In the genomic region with DNA sequence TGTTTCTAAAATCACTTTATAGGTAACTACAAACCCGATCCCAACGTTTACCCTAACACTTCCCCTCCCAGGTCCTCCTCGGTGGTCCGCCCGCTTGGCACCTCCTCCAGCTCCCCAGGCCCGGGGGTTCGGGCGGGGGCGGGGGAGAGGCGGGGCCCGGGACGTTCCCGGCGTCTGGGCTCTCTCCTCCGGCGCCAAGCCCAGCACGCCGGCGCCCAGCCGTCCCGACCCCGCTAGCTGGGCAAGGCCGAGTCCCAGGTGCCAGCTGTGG, we compare ENCODE assay signal across 8 cellular contexts. TPM values are rescaled to one million over a fixed set of nuclear protein-coding genes. Genes with fewer than 3 reads are reported as not detected.
DNase-seq lines count a peak whose midpoint lies in the region.

No MANE protein-coding gene starts in this region.

- H2AFZ ChIP-seq in Karpas-422 (ENCODE audit: low read length) = no peak overlapping the region; the same call in 1 of the 2 replicates
- peak overlapping the region; percentile 96 for H2AFZ ChIP-seq in neuronal stem cell (ENCODE audit: low read length)

- peaks cover 3% of the 10 kb centered on the region for H3K79me1 ChIP-seq in neuronal stem cell (ENCODE audit: low read depth, low read length)

- H3K79me2 ChIP-seq in Karpas-422 (ENCODE audit: low read length) = peaks cover 58% of the 10 kb centered on the region

- peak overlapping the region; percentile 82 for H2BK5ac ChIP-seq in neuronal stem cell (ENCODE audit: low read length)

- WGBS in ectodermal cell, 2 experiments = 0% methylated on average over 23 of the region's 23 CpGs
- WGBS in neuronal stem cell (ENCODE audit: extremely low coverage in 2 of 2, insufficient read length in 2 of 2, insufficient replicate concordance in 1 of 2), 2 donors = no CpG with 5 or more reads among the region's 23 CpGs

- H3K9ac ChIP-seq in Karpas-422 (ENCODE audit: low read length) (peak overlapping the region; percentile 84), neuronal stem cell (ENCODE audit: low read depth, low read length, poor library complexity) (peak overlapping the region; percentile 91)

- no peak overlapping the region for H4K91ac ChIP-seq in neuronal stem cell (ENCODE audit: low read depth, low read length, poor library complexity)

- no peak overlapping the region for H2BK120ac ChIP-seq in neuronal stem cell (ENCODE audit: low read depth, low read length)

- H3K36me3 ChIP-seq in Karpas-422 (ENCODE audit: insufficient read depth, low read length) (peaks cover 33% of the 10 kb centered on the region), ectodermal cell (ENCODE audit: control insufficient read depth, insufficient read depth, low read length) (peaks cover 7% of the 10 kb centered on the region), neuronal stem cell (replicated peaks in 1 of 2; ENCODE audit: control insufficient read depth in 2 of 2, insufficient read depth in 2 of 2, low read length in 2 of 2) (peaks cover 5 to 41% of the 10 kb centered on the region in 2 donors)

- H3K4me2 ChIP-seq in Karpas-422 (ENCODE audit: low read depth, low read length, poor library complexity, severe bottlenecking) (peak overlapping the region; percentile 87), neuronal stem cell (ENCODE audit: insufficient read depth, low read length, poor library complexity, severe bottlenecking) (peak overlapping the region; percentile 38)

- no peaks in the 10 kb centered on the region for H3K9me2 ChIP-seq in Karpas-422 (replicated peaks; ENCODE audit: insufficient read depth, low read length)

- H3K4me3 ChIP-seq in Karpas-422 (ENCODE audit: low read length) (peak overlapping the region; percentile 82), ectodermal cell (ENCODE audit: insufficient read depth, low read depth, low read length) (peak overlapping the region; percentile 84), neuronal stem cell (ENCODE audit: low read length in 2 of 2) (peak overlapping the region; percentile 93 to 94)

- H3K23ac ChIP-seq in neuronal stem cell (ENCODE audit: low read depth, low read length, poor library complexity) = no peak overlapping the region

- H2AK5ac ChIP-seq in neuronal stem cell (ENCODE audit: low read depth, low read length) = no peak overlapping the region

- H3K4me1 ChIP-seq in Karpas-422 (ENCODE audit: low read length) (peaks cover 34% of the 10 kb centered on the region), ectodermal cell (ENCODE audit: control insufficient read depth, insufficient read depth, low read length) (peaks cover 5% of the 10 kb centered on the region), neuronal stem cell (ENCODE audit: control insufficient read depth in 2 of 2, insufficient read depth in 1 of 2, low read depth in 1 of 2, low read length in 2 of 2) (no peaks in the 10 kb centered on the region)

- H3K27me3 ChIP-seq in Karpas-422 (ENCODE audit: low read length) (no peaks in the 10 kb centered on the region), ectodermal cell (ENCODE audit: control insufficient read depth, insufficient read depth, low read length, poor library complexity, severe bottlenecking) (no peaks in the 10 kb centered on the region), neuronal stem cell (ENCODE audit: control insufficient read depth in 3 of 3, insufficient read depth in 3 of 3, low read depth in 1 of 3, low read length in 3 of 3) (no peaks in the 10 kb centered on the region)

- H3K9me3 ChIP-seq in Karpas-422 (ENCODE audit: low read length) = no peaks in the 10 kb centered on the region; the same call in 1 of the 2 replicates
- H3K9me3 ChIP-seq in ectodermal cell (ENCODE audit: control insufficient read depth, low read length) = no peaks in the 10 kb centered on the region
- no peaks in the 10 kb centered on the region for H3K9me3 ChIP-seq in neuronal stem cell (replicated peaks in 1 of 2; ENCODE audit: control insufficient read depth in 2 of 2, insufficient read depth in 1 of 2, low read depth in 1 of 2, low read length in 2 of 2)

- H3K27ac ChIP-seq in Karpas-422 (ENCODE audit: low read length) (peak overlapping the region; percentile 68; the same call in 1 of the 2 replicates), ectodermal cell (ENCODE audit: insufficient read depth, low read depth, low read length, poor library complexity, severe bottlenecking) (peak overlapping the region; percentile 89), neuronal stem cell (replicated peaks; ENCODE audit: low read length) (peak overlapping the region; percentile 96)

- no peak overlapping the region for H4K8ac ChIP-seq in neuronal stem cell (ENCODE audit: low read depth, low read length)

- H3K14ac ChIP-seq in neuronal stem cell (ENCODE audit: low read length) = no peak overlapping the region

- DNase-seq in NCI-H2227 treated with DMSO at 0.1 percent for 48 hours (lab: John Stamatoyannopoulos, UW) = peak; percentile 70
- DNase-seq in NCI-H2227 (lab: John Stamatoyannopoulos, UW; ENCODE audit: unreplicated experiment) = no peak
- DNase-seq in Karpas-422 = no peak
- DNase-seq in neuronal stem cell (ENCODE audit: low spot score) = no peak
- DNase-seq in hippocampal formation (lab: John Stamatoyannopoulos, UW) = no peak
- DNase-seq in NCI-H2107 treated with DMSO at 0.1 percent for 48 hours (lab: John Stamatoyannopoulos, UW; ENCODE audit: unreplicated experiment) = no peak
- DNase-seq in AML-193 (lab: John Stamatoyannopoulos, UW) = no peak

- H2BK15ac ChIP-seq in neuronal stem cell (ENCODE audit: low read length) = no peak overlapping the region

- H4K20me1 ChIP-seq in Karpas-422 (ENCODE audit: insufficient read depth, low read depth, low read length) = peaks cover 25% of the 10 kb centered on the region; the same call in 1 of the 2 replicates

- no peak overlapping the region for H2BK12ac ChIP-seq in neuronal stem cell (ENCODE audit: low read length)

- no peak overlapping the region for H3K4ac ChIP-seq in neuronal stem cell (ENCODE audit: low read length)

- H3K18ac ChIP-seq in neuronal stem cell (ENCODE audit: low read length) = peak overlapping the region; percentile 97

RNA-seq across cellular contexts. Expression of a gene that starts 0.5 kb away (rescaled TPM):
- 56.9 and 114 TPM in 2 replicates for total RNA-seq in Karpas-422 (2014; rRNA removed; shearing (Covaris generic); ENCODE audit: low replicate concordance)
- 91.9 TPM for polyA plus RNA-seq in ectodermal cell (2013, experiment 1 of 4)
- polyA plus RNA-seq in ectodermal cell (2013, experiment 2 of 4) = 106 TPM
- 95.2 TPM for polyA plus RNA-seq in ectodermal cell (2013, experiment 3 of 4)
- polyA plus RNA-seq in ectodermal cell (2013, experiment 4 of 4) = 105 TPM
- polyA plus RNA-seq in neuronal stem cell (2013, experiment 1 of 2) = 70.9 TPM
- polyA plus RNA-seq in neuronal stem cell (2013, experiment 2 of 2) = 70.8 TPM

RNA-seq across cellular contexts. Expression of a gene that starts 0.8 kb away (rescaled TPM):
- total RNA-seq in Karpas-422 (2014; rRNA removed; shearing (Covaris generic); ENCODE audit: low replicate concordance) = 12.4 and 30.5 TPM in 2 replicates
- polyA plus RNA-seq in ectodermal cell (2013, experiment 1 of 4) = 5.3 TPM
- polyA plus RNA-seq in ectodermal cell (2013, experiment 2 of 4) = 6.6 TPM
- polyA plus RNA-seq in ectodermal cell (2013, experiment 3 of 4) = 4.9 TPM
- 5.1 TPM for polyA plus RNA-seq in ectodermal cell (2013, experiment 4 of 4)
- polyA plus RNA-seq in neuronal stem cell (2013, experiment 1 of 2) = 4.7 TPM
- 5.0 TPM for polyA plus RNA-seq in neuronal stem cell (2013, experiment 2 of 2)
